ENCODE assay signal across 23 cellular contexts in genomic region chr1:19990703-19991102, GRCh38. TPM values are rescaled to one million over a fixed set of nuclear protein-coding genes. Genes with fewer than 3 reads are reported as not detected.
A peak's percentile ranks its signal among the peaks of the same experiment; 100 is the strongest.
DNase-seq lines count a peak whose midpoint lies in the region; ATAC-seq and TF ChIP-seq lines count a peak whose summit lies in the region.
"Had no signal": no experiment of that assay in that cellular context is flagged by ENCODE, and none has a peak within 500 bp of the region (broad histone marks: within the 10 kb centered on the region; RNA-seq: fewer than 3 reads in every experiment).

No MANE protein-coding gene starts in this region.

- DNase-seq in WTC11 (ENCODE audit: low spot score) (no peak), mesendoderm (no peak), COLO829 (ENCODE audit: low spot score) (no peak), NCI-H526 (lab: John Stamatoyannopoulos, UW) (no peak), GM23248 (no peak), DMS114 treated with DMSO at 0.1 percent for 48 hours (lab: John Stamatoyannopoulos, UW; ENCODE audit: unreplicated experiment) (no peak)
- DNase-seq: ACHN; BE2C; C1 segment of cervical spinal cord; Caco-2; CD4-positive, CD25-positive, alpha-beta regulatory T cell; CD8-positive, alpha-beta memory T cell; DMS53; DND-41; EL; GOT3 had no signal

- H2BK120ac ChIP-seq in mesendoderm (ENCODE audit: low read depth, low read length), result no peak overlapping the region

- H3K9me3 ChIP-seq in HUES48 (ENCODE audit: control insufficient read depth, insufficient read depth, low read length), result peaks cover 10% of the 10 kb centered on the region
- peaks cover 10% of the 10 kb centered on the region for H3K9me3 ChIP-seq in iPS-15b (ENCODE audit: control insufficient read depth, insufficient read depth, low read length)
- H3K9me3 ChIP-seq in GM23248 (ENCODE audit: low read depth), result no peaks in the 10 kb centered on the region
- H3K9me3 ChIP-seq: BE2C, Caco-2, HAP-1 had no signal

- H3K23ac ChIP-seq in mesendoderm (ENCODE audit: low read length), result no peak overlapping the region

- no peaks in the 10 kb centered on the region for H3F3A ChIP-seq in GM23248 (ENCODE audit: insufficient read depth)

- H4K8ac ChIP-seq in mesendoderm (ENCODE audit: low read depth, low read length), result no peak overlapping the region

- no peak for TF ChIP-seq CTCF in WTC11 (IDR thresholded peaks at IDR 0.05)

- peak overlapping the region; percentile 38 for H3K4me3 ChIP-seq in HUES48 (ENCODE audit: low read depth, low read length)
- H3K4me3 ChIP-seq in iPS-15b (ENCODE audit: low read depth, low read length), result peak overlapping the region; percentile 0
- no peak overlapping the region for H3K4me3 ChIP-seq in mesendoderm (ENCODE audit: low read length)
- no peak overlapping the region for H3K4me3 ChIP-seq in GM23248
- H3K4me3 ChIP-seq: GM12878, HAP-1 had no signal

- H3K9me2 ChIP-seq in GM23248 (ENCODE audit: insufficient read depth), result no peaks in the 10 kb centered on the region

- POLR2A ChIA-PET in WTC11 (lab: Charles Lee), result interaction anchor here (0.6 kb wide), 1 partner anchor 1666 kb away, joined by 4 read pairs; no protein-coding TSS in a partner anchor

- peak overlapping the region; percentile 25 for H3K56ac ChIP-seq in mesendoderm (ENCODE audit: low read length)

- no peak overlapping the region for H2AK5ac ChIP-seq in mesendoderm (ENCODE audit: low read length)

- peak; percentile 75 for ATAC-seq in WTC11
- ATAC-seq: GM12878 had no signal

- H2AFZ ChIP-seq in GM23248, result no peak overlapping the region

- H3K4me2 ChIP-seq in mesendoderm (ENCODE audit: low read length), result no peak overlapping the region
- H3K4me2 ChIP-seq in GM23248 (ENCODE audit: unreplicated experiment), result no peak overlapping the region
- H3K4me2 ChIP-seq: KMS-11 had no signal

- no peak overlapping the region for H4K5ac ChIP-seq in mesendoderm (ENCODE audit: low read length)

- H3K18ac ChIP-seq in mesendoderm (ENCODE audit: low read length), result peak overlapping the region; percentile 9

- no peaks in the 10 kb centered on the region for H4K20me1 ChIP-seq in GM23248 (ENCODE audit: insufficient read depth)

- peak overlapping the region; percentile 99 for H3K27ac Mint-ChIP-seq in WTC11
- H3K27ac Mint-ChIP-seq: CD4-positive, CD25-positive, alpha-beta regulatory T cell had no signal

- no CpG with 5 or more reads among the region's 1 CpG for WGBS in mesendoderm (ENCODE audit: extremely low coverage, insufficient coverage, low lambda C conversion rate)
- 55 to 69% methylated on average over 1 of the region's 1 CpG for WGBS in GM23248 (ENCODE audit: low coverage in 1 of 2, low lambda C conversion rate in 2 of 2, missing lambda C conversion rate in 2 of 2), 2 experiments

- peaks cover 73% of the 10 kb centered on the region for H3K4me1 Mint-ChIP-seq in WTC11
- H3K4me1 Mint-ChIP-seq: CD4-positive, CD25-positive, alpha-beta regulatory T cell; CD8-positive, alpha-beta memory T cell had no signal

- H3K36me3 Mint-ChIP-seq in WTC11, result peaks cover 25% of the 10 kb centered on the region
- H3K36me3 Mint-ChIP-seq: CD4-positive, CD25-positive, alpha-beta regulatory T cell; CD8-positive, alpha-beta memory T cell had no signal

- no peak overlapping the region for H2BK5ac ChIP-seq in mesendoderm (ENCODE audit: low read length)

- no peak overlapping the region for H3K9ac ChIP-seq in HUES48 (ENCODE audit: low read depth, low read length)
- H3K9ac ChIP-seq in iPS-15b (ENCODE audit: low read depth, low read length), result no peak overlapping the region
- no peak overlapping the region for H3K9ac ChIP-seq in mesendoderm (ENCODE audit: low read length)
- no peak overlapping the region for H3K9ac ChIP-seq in GM23248
- H3K9ac ChIP-seq: KMS-11 had no signal

- no peaks in the 10 kb centered on the region for H3K79me1 ChIP-seq in mesendoderm (ENCODE audit: low read length)

- peaks cover 43% of the 10 kb centered on the region for H3K4me1 ChIP-seq in HUES48 (ENCODE audit: control insufficient read depth, insufficient read depth, low read length)
- H3K4me1 ChIP-seq in iPS-15b (ENCODE audit: control insufficient read depth, insufficient read depth, low read length), result peaks cover 20% of the 10 kb centered on the region
- H3K4me1 ChIP-seq in mesendoderm (ENCODE audit: control insufficient read depth, low read depth, low read length), result no peaks in the 10 kb centered on the region
- no peaks in the 10 kb centered on the region for H3K4me1 ChIP-seq in GM23248 (ENCODE audit: insufficient read depth)
- H3K4me1 ChIP-seq: BE2C, Caco-2, HAP-1 had no signal

- peaks cover 22% of the 10 kb centered on the region for H3K9me3 Mint-ChIP-seq in WTC11

- H3K27ac ChIP-seq in HUES48 (ENCODE audit: low read depth, low read length) (peak overlapping the region; percentile 87), mesendoderm (ENCODE audit: low read depth, low read length) (peak overlapping the region; percentile 31), GM23248 (no peak overlapping the region)
- H3K27ac ChIP-seq: KMS-11 had no signal

- H3K79me2 ChIP-seq in mesendoderm (ENCODE audit: control insufficient read depth, insufficient read depth, low read length), result no peaks in the 10 kb centered on the region
- no peaks in the 10 kb centered on the region for H3K79me2 ChIP-seq in GM23248 (ENCODE audit: insufficient read depth)

- peaks cover 3% of the 10 kb centered on the region for H3K27me3 Mint-ChIP-seq in WTC11 (ENCODE audit: low read depth)

- in situ Hi-C loops in GM23248 (cut with MboI), result no loop called here

- no peak overlapping the region for H3K4ac ChIP-seq in mesendoderm (ENCODE audit: low read depth, low read length)

- no peak overlapping the region for H2BK15ac ChIP-seq in mesendoderm (replicated peaks; ENCODE audit: low read depth)

- no peaks in the 10 kb centered on the region for H3K36me3 ChIP-seq in HUES48 (ENCODE audit: control insufficient read depth, insufficient read depth, low read length)
- peaks cover 6% of the 10 kb centered on the region for H3K36me3 ChIP-seq in iPS-15b (ENCODE audit: control insufficient read depth, insufficient read depth, low read length)
- no peaks in the 10 kb centered on the region for H3K36me3 ChIP-seq in mesendoderm (ENCODE audit: control insufficient read depth, insufficient read depth, low read length)
- no peaks in the 10 kb centered on the region for H3K36me3 ChIP-seq in GM23248 (ENCODE audit: low read depth)
- H3K36me3 ChIP-seq: BE2C, HAP-1 had no signal

- peak overlapping the region; percentile 61 for H3K4me3 Mint-ChIP-seq in WTC11
- H3K4me3 Mint-ChIP-seq: CD4-positive, CD25-positive, alpha-beta regulatory T cell; CD8-positive, alpha-beta memory T cell had no signal

- CTCF ChIA-PET in WTC11 (lab: Charles Lee), result interaction anchor here (0.9 to 2.1 kb wide), 4 partner anchors 11 to 161 kb away, joined by 3 to 10 read pairs (median 6); partner anchors contain the start of gene PLA2G2A

- H3K27me3 ChIP-seq in HUES48 (ENCODE audit: control insufficient read depth, insufficient read depth, low read length), result no peaks in the 10 kb centered on the region
- H3K27me3 ChIP-seq in iPS-15b (ENCODE audit: control insufficient read depth, insufficient read depth, low read length), result no peaks in the 10 kb centered on the region
- H3K27me3 ChIP-seq in mesendoderm (ENCODE audit: insufficient read depth, low read length, poor library complexity), result no peaks in the 10 kb centered on the region
- peaks cover 61% of the 10 kb centered on the region for H3K27me3 ChIP-seq in GM23248 (replicated peaks; ENCODE audit: insufficient read depth)
- H3K27me3 ChIP-seq: BE2C had no signal

TF ChIP-seq in WTC11, 78 proteins besides CTCF, POLR2A, EP300 and RAD21 (continues in another document):
- TF ChIP-seq NR1H2 (CRISPR knock-in tag; IDR thresholded peaks at IDR 0.05) (no peak), SP1 (CRISPR knock-in tag; conservative IDR thresholded peaks at IDR 0.05) (no peak), TEAD4 (CRISPR knock-in tag; IDR thresholded peaks at IDR 0.05) (no peak), E2F4 (CRISPR knock-in tag; IDR thresholded peaks at IDR 0.05; ENCODE audit: borderline replicate concordance, low read depth) (no peak), MLX (CRISPR knock-in tag; IDR thresholded peaks at IDR 0.05) (no peak), ETV6 (CRISPR knock-in tag; IDR thresholded peaks at IDR 0.05) (no peak), ATF1 (CRISPR knock-in tag; IDR thresholded peaks at IDR 0.05) (no peak)
- TF ChIP-seq, protein P1, sequence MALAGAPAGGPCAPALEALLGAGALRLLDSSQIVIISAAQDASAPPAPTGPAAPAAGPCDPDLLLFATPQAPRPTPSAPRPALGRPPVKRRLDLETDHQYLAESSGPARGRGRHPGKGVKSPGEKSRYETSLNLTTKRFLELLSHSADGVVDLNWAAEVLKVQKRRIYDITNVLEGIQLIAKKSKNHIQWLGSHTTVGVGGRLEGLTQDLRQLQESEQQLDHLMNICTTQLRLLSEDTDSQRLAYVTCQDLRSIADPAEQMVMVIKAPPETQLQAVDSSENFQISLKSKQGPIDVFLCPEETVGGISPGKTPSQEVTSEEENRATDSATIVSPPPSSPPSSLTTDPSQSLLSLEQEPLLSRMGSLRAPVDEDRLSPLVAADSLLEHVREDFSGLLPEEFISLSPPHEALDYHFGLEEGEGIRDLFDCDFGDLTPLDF (CRISPR knock-in tag; IDR thresholded peaks at IDR 0.05), result no peak

RNA-seq across cellular contexts. Expression of gene PLA2G2A, which starts 11.3 kb away (rescaled TPM):
- 1.2 to 2.6 TPM (median 1.9 TPM) in 3 replicates for total RNA-seq in WTC11 (2021)
- polyA plus RNA-seq in mesendoderm (2013, experiment 1 of 2), result 2.5 TPM
- polyA plus RNA-seq in mesendoderm (2013, experiment 2 of 2), result 2.3 TPM
- total RNA-seq in GM23248 (2014; rRNA removed; shearing (Covaris generic)), result not detected in 2 replicates
- polyA plus RNA-seq in GM23248 (2016; fragmentation: Nextera tagmentation; extraction: Ambion mirVana), result 0.35 TPM in 1 of 2 replicates, not detected in the other
- total RNA-seq: CD4-positive, CD25-positive, alpha-beta regulatory T cell; CD8-positive, alpha-beta memory T cell; G401; LHCN-M2 had no signal
- polyA plus RNA-seq: CD4-positive, CD25-positive, alpha-beta regulatory T cell; CD8-positive, alpha-beta memory T cell; GM12878 had no signal

Comparison
In these comparisons a context has a peak if more than half of its experiments do, and no peak if none do; other contexts are left out.
1. H3K4me3 ChIP-seq: peak in HUES48 (single experiment) and iPS-15b (single experiment); none in mesendoderm (single experiment) and GM23248 (single experiment).